Comparison of ENCODE assay signal across 21 cellular contexts in the genomic region with DNA sequence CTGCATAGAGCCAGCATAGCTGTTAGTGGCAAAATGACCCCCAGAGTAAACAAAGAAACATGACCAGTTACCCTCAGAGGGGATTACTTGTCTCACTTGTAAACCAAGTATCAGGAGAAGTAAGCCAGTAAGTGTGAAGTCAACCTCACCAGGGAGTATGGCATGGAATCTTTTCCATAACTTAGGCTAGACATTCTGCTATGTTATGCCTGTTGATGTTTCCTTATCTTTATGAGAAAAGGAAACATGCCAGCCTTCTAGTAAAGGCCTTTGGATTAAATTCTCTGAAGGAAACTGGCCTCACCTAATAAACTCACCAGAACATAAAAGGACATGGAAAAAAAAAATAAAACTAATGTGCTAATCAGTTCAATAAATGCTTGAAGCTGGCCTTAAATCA.
"Had no signal": no experiment of that assay in that cellular context is flagged by ENCODE, and none has a peak within 500 bp of the region (broad histone marks: within the 10 kb centered on the region; RNA-seq: fewer than 3 reads in every experiment).

No MANE protein-coding gene starts in this region.

- H3K4me3 Mint-ChIP-seq: naive thymus-derived CD8-positive, alpha-beta T cell; nephron; neural crest cell; stimulated activated memory B cell treated with anti-CD40 and anti-IgM and Interleukin-4, amounts not matched to agents 10 μg/mL and 1 μg/mL and 100 μg/mL, for 72 hours; stimulated activated naive CD8-positive, alpha-beta T cell treated with anti-CD3 and anti-CD28 coated beads, Interleukin-15, amount 100 ng/mL, for 72 hours; type B pancreatic cell had no signal

- H3K27me3 Mint-ChIP-seq: stimulated activated naive CD8-positive, alpha-beta T cell treated with anti-CD3 and anti-CD28 coated beads, Interleukin-15, amount 100 ng/mL, for 72 hours; type B pancreatic cell had no signal

- ATAC-seq: naive thymus-derived CD8-positive, alpha-beta T cell; pancreas; right cardiac atrium; sciatic nerve; stimulated activated memory B cell treated with anti-CD40 and anti-IgM and Interleukin-4, amounts not matched to agents 10 μg/mL and 1 μg/mL and 100 μg/mL, for 72 hours; stimulated activated naive CD8-positive, alpha-beta T cell treated with anti-CD3 and anti-CD28 coated beads, Interleukin-15, amount 100 ng/mL, for 72 hours had no signal

- H3K27ac Mint-ChIP-seq: naive thymus-derived CD8-positive, alpha-beta T cell; nephron; stimulated activated memory B cell treated with anti-CD40 and anti-IgM and Interleukin-4, amounts not matched to agents 10 μg/mL and 1 μg/mL and 100 μg/mL, for 72 hours; stimulated activated naive CD8-positive, alpha-beta T cell treated with anti-CD3 and anti-CD28 coated beads, Interleukin-15, amount 100 ng/mL, for 72 hours; type B pancreatic cell had no signal

- H3K36me3 Mint-ChIP-seq: type B pancreatic cell had no signal

- H3K4me1 Mint-ChIP-seq: naive thymus-derived CD8-positive, alpha-beta T cell; nephron; neural crest cell; stimulated activated memory B cell treated with anti-CD40 and anti-IgM and Interleukin-4, amounts not matched to agents 10 μg/mL and 1 μg/mL and 100 μg/mL, for 72 hours; stimulated activated naive CD8-positive, alpha-beta T cell treated with anti-CD3 and anti-CD28 coated beads, Interleukin-15, amount 100 ng/mL, for 72 hours had no signal

- H3K9me3 Mint-ChIP-seq: nephron, type B pancreatic cell had no signal

- DNase-seq: islet precursor cell; left ventricle myocardium inferior; naive thymus-derived CD8-positive, alpha-beta T cell; nucleus accumbens; pancreas; posterior cingulate gyrus; retina; right cardiac atrium; stimulated activated CD4-positive, alpha-beta T cell treated with anti-CD3 and anti-CD28 coated beads, Interleukin-1b, Interleukin-23, amount 100 ng/mL, for 48 hours; stimulated activated CD4-positive, alpha-beta T cell treated with anti-CD3 and anti-CD28 coated beads, Interleukin-2, amount 100 ng/mL, for 48 hours; stimulated activated CD4-positive, alpha-beta T cell treated with anti-CD3 and anti-CD28 coated beads, Interleukin-4, amount 100 ng/mL, for 4 hours; stimulated activated CD8-positive, alpha-beta memory T cell treated with anti-CD3 and anti-CD28 coated beads, Interleukin-4, amount 100 ng/mL, for 48 hours; stimulated activated naive CD4-positive, alpha-beta T cell treated with Interleukin-2 at 50 U/mL for 16 hours; stimulated activated naive CD8-positive, alpha-beta T cell treated with anti-CD3 and anti-CD28 coated beads, Interleukin-15, amount 100 ng/mL, for 72 hours; substantia nigra; uterus had no signal
